ENCODE assay signal across 11 cellular contexts in the genomic region with DNA sequence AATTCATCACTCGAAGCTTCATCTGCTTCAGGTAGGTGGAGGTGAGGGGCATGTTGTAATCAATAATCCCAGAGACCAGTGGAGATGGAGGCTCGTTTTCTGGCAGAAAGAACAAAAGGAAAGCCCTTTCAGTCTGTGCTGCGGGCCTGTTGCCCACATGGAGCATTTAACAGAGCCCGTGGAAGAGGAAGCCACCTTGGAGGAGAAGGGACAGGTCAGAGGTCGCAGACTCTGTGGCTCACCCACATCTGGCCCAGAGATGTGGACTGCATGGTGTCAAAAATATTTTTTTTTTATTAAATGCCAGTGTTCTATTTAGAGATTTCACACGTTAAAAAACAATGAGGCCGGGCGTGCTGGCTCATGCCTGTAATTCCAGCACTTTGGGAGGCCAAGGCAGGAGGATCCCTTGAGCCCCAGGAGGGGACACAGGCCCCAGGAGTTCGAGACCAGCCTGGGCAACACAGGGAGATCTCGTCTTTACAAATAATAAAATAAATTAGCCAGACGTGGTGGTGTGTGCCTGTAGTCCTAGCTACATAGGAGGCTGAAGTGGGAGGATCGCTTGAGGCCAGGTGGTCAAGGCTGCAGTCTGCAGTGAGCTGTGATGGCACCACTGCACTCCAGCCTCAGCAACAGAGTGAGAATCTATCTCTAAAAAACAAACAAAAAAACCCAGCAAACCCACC.
DNase-seq lines count a peak whose midpoint lies in the region; TF ChIP-seq lines count a peak whose summit lies in the region.
"Had no signal": no experiment of that assay in that cellular context is flagged by ENCODE, and none has a peak within 500 bp of the region (broad histone marks: within the 10 kb centered on the region; RNA-seq: fewer than 3 reads in every experiment).

No MANE protein-coding gene starts in this region.

- H3K4me3 Mint-ChIP-seq in activated naive CD8-positive, alpha-beta T cell treated with anti-CD3 and anti-CD28 coated beads for 36 hours: peak overlapping the region; percentile 78
- peak overlapping the region; percentile 40 for H3K4me3 Mint-ChIP-seq in mesothelial cell of epicardium
- H3K4me3 Mint-ChIP-seq: memory B cell had no signal

- no peak for TF ChIP-seq POLR2A in breast epithelium (IDR thresholded peaks at IDR 0.05)

- no peaks in the 10 kb centered on the region for H3K9me3 Mint-ChIP-seq in activated naive CD8-positive, alpha-beta T cell treated with anti-CD3 and anti-CD28 coated beads for 36 hours
- H3K9me3 Mint-ChIP-seq in mesothelial cell of epicardium: no peaks in the 10 kb centered on the region
- H3K9me3 Mint-ChIP-seq: memory B cell had no signal

- BruUV-seq in mammary epithelial cell (replicated peaks; lab: Mats Ljungman, UMichigan): no TSS peak

- TF ChIP-seq CTCF in mammary epithelial cell (conservative IDR thresholded peaks at IDR 0.05 in 1 of 2, IDR thresholded peaks at IDR 0.05 in 1 of 2; ENCODE audit: extremely low read depth in 1 of 2, insufficient read depth in 1 of 2, low read depth in 1 of 2, low read length in 2 of 2): no peak
- TF ChIP-seq CTCF in breast epithelium (IDR thresholded peaks at IDR 0.05): no peak
- no peak for TF ChIP-seq CTCF in mesothelial cell of epicardium (IDR thresholded peaks at IDR 0.05; ENCODE audit: unreplicated experiment)

- H3K27ac ChIP-seq in mammary epithelial cell (ENCODE audit: insufficient read depth, low read depth, low read length) (no peak overlapping the region), breast epithelium (peak overlapping the region in 1 of 2 donors; percentile 54)
- H3K27ac ChIP-seq: PC-9 had no signal

- H3K36me3 Mint-ChIP-seq in activated naive CD8-positive, alpha-beta T cell treated with anti-CD3 and anti-CD28 coated beads for 36 hours: peaks cover 48% of the 10 kb centered on the region
- H3K36me3 Mint-ChIP-seq in mesothelial cell of epicardium: peaks cover 34% of the 10 kb centered on the region

- H3K4me3 ChIP-seq in mammary epithelial cell (replicated peaks in 1 of 3; ENCODE audit: insufficient read depth in 1 of 3, low read depth in 2 of 3, low read length in 3 of 3): no peak overlapping the region
- no peak overlapping the region for H3K4me3 ChIP-seq in breast epithelium
- no peak overlapping the region for H3K4me3 ChIP-seq in HAP-1
- H3K4me3 ChIP-seq: PC-9 had no signal

- CTCF ChIA-PET in mammary epithelial cell (lab: Charles Lee; ENCODE audit: low non-redundant PET): no interaction called here

- no peaks in the 10 kb centered on the region for H4K20me1 ChIP-seq in mammary epithelial cell (ENCODE audit: insufficient read depth, low read length)

- dilution Hi-C loops in mammary epithelial cell (cut with HindIII; ENCODE audit: low sequenced_read_pairs): no loop called here

- peak overlapping the region; percentile 88 for H3K27ac Mint-ChIP-seq in activated naive CD8-positive, alpha-beta T cell treated with anti-CD3 and anti-CD28 coated beads for 36 hours
- peak overlapping the region; percentile 97 for H3K27ac Mint-ChIP-seq in mesothelial cell of epicardium
- H3K27ac Mint-ChIP-seq: memory B cell had no signal

- peaks cover 9% of the 10 kb centered on the region for H3K4me1 ChIP-seq in mammary epithelial cell (ENCODE audit: insufficient read depth, low read length)
- peaks cover 2 to 8% of the 10 kb centered on the region in 2 donors for H3K4me1 ChIP-seq in breast epithelium
- H3K4me1 ChIP-seq in HAP-1: no peaks in the 10 kb centered on the region

- intact Hi-C loops in mammary epithelial cell (cut with micrococcal nuclease): no loop called here
- intact Hi-C loops in breast epithelium (cut with DNase I; ENCODE audit: low total_unique reads): no loop called here

- H3K27me3 ChIP-seq in mammary epithelial cell (ENCODE audit: insufficient read depth, low read length): no peaks in the 10 kb centered on the region
- H3K27me3 ChIP-seq in breast epithelium: no peaks in the 10 kb centered on the region
- H3K27me3 ChIP-seq in HAP-1 (ENCODE audit: low read depth): no peaks in the 10 kb centered on the region

- WGBS in mammary epithelial cell (ENCODE audit: low coverage, missing lambda C conversion rate): 45% methylated on average over 11 of the region's 12 CpGs

- no peak for DNase-seq in mammary epithelial cell
- no peak for DNase-seq in breast epithelium (ENCODE audit: low spot score in 2 of 2)
- DNase-seq in activated naive CD8-positive, alpha-beta T cell treated with anti-CD3 and anti-CD28 coated beads for 36 hours: no peak
- DNase-seq in mesothelial cell of epicardium (ENCODE audit: low spot score in 2 of 2, unreplicated experiment in 2 of 2): no peak
- DNase-seq in globus pallidus (ENCODE audit: low spot score): no peak
- no peak for DNase-seq in GM19240 (ENCODE audit: insufficient read length, low spot score)
- DNase-seq in HAP-1 (ENCODE audit: low spot score in 2 of 2): no peak
- DNase-seq in stimulated activated CD4-positive, alpha-beta T cell treated with anti-CD3 and anti-CD28 coated beads, Interleukin-4, amount 100 ng/mL, for 24 hours: no peak
- DNase-seq: NCI-H446 treated with DMSO at 0.1 percent for 48 hours, PC-9 had no signal

- no peaks in the 10 kb centered on the region for H3K27me3 Mint-ChIP-seq in activated naive CD8-positive, alpha-beta T cell treated with anti-CD3 and anti-CD28 coated beads for 36 hours
- no peaks in the 10 kb centered on the region for H3K27me3 Mint-ChIP-seq in mesothelial cell of epicardium (ENCODE audit: low read depth)
- H3K27me3 Mint-ChIP-seq: memory B cell had no signal

- H2AFZ ChIP-seq in mammary epithelial cell (ENCODE audit: low read depth, low read length): peak overlapping the region; percentile 58
- H2AFZ ChIP-seq: PC-9 had no signal

- no peak overlapping the region for H3K9ac ChIP-seq in mammary epithelial cell (ENCODE audit: insufficient read depth, low read length)

- H3K4me2 ChIP-seq in mammary epithelial cell (ENCODE audit: insufficient read depth, low read depth, low read length): peak overlapping the region; percentile 37
- H3K4me2 ChIP-seq: PC-9 had no signal

- H3K36me3 ChIP-seq in mammary epithelial cell (ENCODE audit: insufficient read depth, low read length) (no peaks in the 10 kb centered on the region), breast epithelium (no peaks in the 10 kb centered on the region), HAP-1 (replicated peaks) (no peaks in the 10 kb centered on the region)

- H3K4me1 Mint-ChIP-seq in activated naive CD8-positive, alpha-beta T cell treated with anti-CD3 and anti-CD28 coated beads for 36 hours: peaks cover 93% of the 10 kb centered on the region
- H3K4me1 Mint-ChIP-seq in mesothelial cell of epicardium: peaks cover 44% of the 10 kb centered on the region

- H3K9me3 ChIP-seq in mammary epithelial cell (replicated peaks; ENCODE audit: insufficient read depth, low read length) (no peaks in the 10 kb centered on the region), breast epithelium (no peaks in the 10 kb centered on the region), HAP-1 (no peaks in the 10 kb centered on the region)

- no peaks in the 10 kb centered on the region for H3K79me2 ChIP-seq in mammary epithelial cell (ENCODE audit: insufficient read depth, low read length)

- in situ Hi-C loops in mammary epithelial cell (cut with MboI; ENCODE audit: low sequenced_read_pairs in 2 of 2) (no loop called here), HAP-1 (cut with MboI; ENCODE audit: low sequenced_read_pairs) (no loop called here)
